In the genomic region with DNA sequence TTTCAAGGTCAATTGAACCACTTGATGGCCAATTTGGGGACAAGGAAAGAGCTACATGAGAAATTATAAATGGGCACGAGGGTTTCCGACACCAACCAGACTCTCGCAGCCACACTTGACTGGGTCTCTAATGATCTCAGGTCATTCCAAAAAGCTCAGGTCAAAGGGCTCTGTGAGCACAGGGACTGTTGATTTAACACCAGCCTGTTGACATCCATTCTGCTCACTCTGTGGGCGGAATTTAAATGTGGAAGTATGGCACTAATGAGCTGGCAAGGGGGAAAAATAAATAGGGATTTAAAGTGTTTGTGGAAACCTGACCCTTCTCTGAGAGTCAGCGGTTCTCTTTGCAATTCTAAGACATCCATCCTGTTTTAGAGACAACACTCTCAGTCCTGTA, we compare ENCODE assay signal across 2 cellular contexts.
A peak's percentile ranks its signal among the peaks of the same experiment; 100 is the strongest.
TF ChIP-seq lines count a peak whose summit lies in the region.

No MANE protein-coding gene starts in this region.

TF ChIP-seq in liver, 16 proteins besides CTCF, POLR2A, EP300 and RAD21 (continued from another document):
- TF ChIP-seq FOXA1 (IDR thresholded peaks at IDR 0.05), result peak; percentile 84
- no peak for TF ChIP-seq JUND (IDR thresholded peaks at IDR 0.05)
- no peak for TF ChIP-seq TAF1 (conservative IDR thresholded peaks at IDR 0.05)
- TF ChIP-seq, protein P1, sequence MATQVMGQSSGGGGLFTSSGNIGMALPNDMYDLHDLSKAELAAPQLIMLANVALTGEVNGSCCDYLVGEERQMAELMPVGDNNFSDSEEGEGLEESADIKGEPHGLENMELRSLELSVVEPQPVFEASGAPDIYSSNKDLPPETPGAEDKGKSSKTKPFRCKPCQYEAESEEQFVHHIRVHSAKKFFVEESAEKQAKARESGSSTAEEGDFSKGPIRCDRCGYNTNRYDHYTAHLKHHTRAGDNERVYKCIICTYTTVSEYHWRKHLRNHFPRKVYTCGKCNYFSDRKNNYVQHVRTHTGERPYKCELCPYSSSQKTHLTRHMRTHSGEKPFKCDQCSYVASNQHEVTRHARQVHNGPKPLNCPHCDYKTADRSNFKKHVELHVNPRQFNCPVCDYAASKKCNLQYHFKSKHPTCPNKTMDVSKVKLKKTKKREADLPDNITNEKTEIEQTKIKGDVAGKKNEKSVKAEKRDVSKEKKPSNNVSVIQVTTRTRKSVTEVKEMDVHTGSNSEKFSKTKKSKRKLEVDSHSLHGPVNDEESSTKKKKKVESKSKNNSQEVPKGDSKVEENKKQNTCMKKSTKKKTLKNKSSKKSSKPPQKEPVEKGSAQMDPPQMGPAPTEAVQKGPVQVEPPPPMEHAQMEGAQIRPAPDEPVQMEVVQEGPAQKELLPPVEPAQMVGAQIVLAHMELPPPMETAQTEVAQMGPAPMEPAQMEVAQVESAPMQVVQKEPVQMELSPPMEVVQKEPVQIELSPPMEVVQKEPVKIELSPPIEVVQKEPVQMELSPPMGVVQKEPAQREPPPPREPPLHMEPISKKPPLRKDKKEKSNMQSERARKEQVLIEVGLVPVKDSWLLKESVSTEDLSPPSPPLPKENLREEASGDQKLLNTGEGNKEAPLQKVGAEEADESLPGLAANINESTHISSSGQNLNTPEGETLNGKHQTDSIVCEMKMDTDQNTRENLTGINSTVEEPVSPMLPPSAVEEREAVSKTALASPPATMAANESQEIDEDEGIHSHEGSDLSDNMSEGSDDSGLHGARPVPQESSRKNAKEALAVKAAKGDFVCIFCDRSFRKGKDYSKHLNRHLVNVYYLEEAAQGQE (IDR thresholded peaks at IDR 0.05), result no peak
- TF ChIP-seq FOXA2 (IDR thresholded peaks at IDR 0.05), result peak; percentile 86
- peak; percentile 32 for TF ChIP-seq YY1 (IDR thresholded peaks at IDR 0.05)
- TF ChIP-seq, protein P2, sequence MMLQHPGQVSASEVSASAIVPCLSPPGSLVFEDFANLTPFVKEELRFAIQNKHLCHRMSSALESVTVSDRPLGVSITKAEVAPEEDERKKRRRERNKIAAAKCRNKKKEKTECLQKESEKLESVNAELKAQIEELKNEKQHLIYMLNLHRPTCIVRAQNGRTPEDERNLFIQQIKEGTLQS (IDR thresholded peaks at IDR 0.05), result no peak
- peak; percentile 45 to 69 for TF ChIP-seq HNF4A (conservative IDR thresholded peaks at IDR 0.05)

TF ChIP-seq in HepG2, 621 proteins besides CTCF, POLR2A, EP300 and RAD21 (continued from another document):
- TF ChIP-seq, protein P3, sequence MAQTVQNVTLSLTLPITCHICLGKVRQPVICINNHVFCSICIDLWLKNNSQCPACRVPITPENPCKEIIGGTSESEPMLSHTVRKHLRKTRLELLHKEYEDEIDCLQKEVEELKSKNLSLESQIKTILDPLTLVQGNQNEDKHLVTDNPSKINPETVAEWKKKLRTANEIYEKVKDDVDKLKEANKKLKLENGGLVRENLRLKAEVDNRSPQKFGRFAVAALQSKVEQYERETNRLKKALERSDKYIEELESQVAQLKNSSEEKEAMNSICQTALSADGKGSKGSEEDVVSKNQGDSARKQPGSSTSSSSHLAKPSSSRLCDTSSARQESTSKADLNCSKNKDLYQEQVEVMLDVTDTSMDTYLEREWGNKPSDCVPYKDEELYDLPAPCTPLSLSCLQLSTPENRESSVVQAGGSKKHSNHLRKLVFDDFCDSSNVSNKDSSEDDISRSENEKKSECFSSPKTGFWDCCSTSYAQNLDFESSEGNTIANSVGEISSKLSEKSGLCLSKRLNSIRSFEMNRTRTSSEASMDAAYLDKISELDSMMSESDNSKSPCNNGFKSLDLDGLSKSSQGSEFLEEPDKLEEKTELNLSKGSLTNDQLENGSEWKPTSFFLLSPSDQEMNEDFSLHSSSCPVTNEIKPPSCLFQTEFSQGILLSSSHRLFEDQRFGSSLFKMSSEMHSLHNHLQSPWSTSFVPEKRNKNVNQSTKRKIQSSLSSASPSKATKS (CRISPR knock-in tag; IDR thresholded peaks at IDR 0.05), result no peak
- no peak for TF ChIP-seq ZNF10 (CRISPR knock-in tag; IDR thresholded peaks at IDR 0.05; ENCODE audit: borderline replicate concordance, low read depth)
- no peak for TF ChIP-seq KLF15 (CRISPR knock-in tag; IDR thresholded peaks at IDR 0.05; ENCODE audit: borderline replicate concordance)
- no peak for TF ChIP-seq HOXD1 (CRISPR knock-in tag; IDR thresholded peaks at IDR 0.05)
- TF ChIP-seq, protein P4, sequence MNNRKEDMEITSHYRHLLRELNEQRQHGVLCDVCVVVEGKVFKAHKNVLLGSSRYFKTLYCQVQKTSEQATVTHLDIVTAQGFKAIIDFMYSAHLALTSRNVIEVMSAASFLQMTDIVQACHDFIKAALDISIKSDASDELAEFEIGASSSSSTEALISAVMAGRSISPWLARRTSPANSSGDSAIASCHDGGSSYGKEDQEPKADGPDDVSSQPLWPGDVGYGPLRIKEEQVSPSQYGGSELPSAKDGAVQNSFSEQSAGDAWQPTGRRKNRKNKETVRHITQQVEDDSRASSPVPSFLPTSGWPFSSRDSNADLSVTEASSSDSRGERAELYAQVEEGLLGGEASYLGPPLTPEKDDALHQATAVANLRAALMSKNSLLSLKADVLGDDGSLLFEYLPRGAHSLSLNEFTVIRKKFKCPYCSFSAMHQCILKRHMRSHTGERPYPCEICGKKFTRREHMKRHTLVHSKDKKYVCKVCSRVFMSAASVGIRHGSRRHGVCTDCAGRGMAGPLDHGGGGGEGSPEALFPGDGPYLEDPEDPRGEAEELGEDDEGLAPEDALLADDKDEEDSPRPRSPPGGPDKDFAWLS (CRISPR knock-in tag; IDR thresholded peaks at IDR 0.05; ENCODE audit: borderline replicate concordance), result no peak
- no peak for TF ChIP-seq XBP1 (CRISPR knock-in tag; IDR thresholded peaks at IDR 0.05)
- TF ChIP-seq ZNF788 (CRISPR knock-in tag; IDR thresholded peaks at IDR 0.05; ENCODE audit: borderline replicate concordance), result no peak
- TF ChIP-seq MZF1 (CRISPR knock-in tag; IDR thresholded peaks at IDR 0.05; ENCODE audit: borderline replicate concordance), result no peak
- no peak for TF ChIP-seq ZNF577 (CRISPR knock-in tag; IDR thresholded peaks at IDR 0.05; ENCODE audit: borderline replicate concordance, low read depth)
- TF ChIP-seq HNRNPUL1 (IDR thresholded peaks at IDR 0.05; ENCODE audit: low read depth, low read length), result no peak
TF ChIP-seq in HepG2: peak in this region for 0.
